Comparison of ENCODE assay signal across 2 cellular contexts in the genomic region with DNA sequence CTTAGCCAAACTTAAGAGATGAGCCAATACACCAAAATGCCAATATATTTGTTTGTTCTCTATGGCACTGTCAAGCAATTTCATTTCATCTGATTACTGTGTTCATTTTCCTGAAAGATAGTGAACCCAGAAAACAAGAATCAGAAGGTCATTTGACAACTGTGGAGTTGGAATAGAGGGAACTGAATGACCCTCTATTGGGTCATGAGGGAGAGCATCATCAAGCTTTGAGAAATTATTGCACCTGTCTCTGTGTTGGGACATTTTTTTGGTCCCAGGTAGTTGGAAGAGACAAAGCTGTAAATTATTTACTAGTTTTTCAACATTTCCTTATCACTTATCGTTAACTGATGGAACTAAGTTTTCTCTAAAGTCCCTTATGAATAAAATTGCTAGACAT.
A peak's percentile ranks its signal among the peaks of the same experiment; 100 is the strongest.
TF ChIP-seq lines count a peak whose summit lies in the region.

No MANE protein-coding gene starts in this region.

TF ChIP-seq in liver, 16 proteins besides CTCF, POLR2A, EP300 and RAD21 (continued from another document):
- TF ChIP-seq GABPA (IDR thresholded peaks at IDR 0.05 in 1 of 2, conservative IDR thresholded peaks at IDR 0.05 in 1 of 2) (peak in 1 of 2 donors; percentile 16), EGR1 (IDR thresholded peaks at IDR 0.05; ENCODE audit: low read depth in 2 of 2) (no peak), FOXA2 (IDR thresholded peaks at IDR 0.05) (peak; percentile 44), TAF1 (conservative IDR thresholded peaks at IDR 0.05) (no peak), RXRA (IDR thresholded peaks at IDR 0.05) (peak; percentile 84 to 89), HNF4G (IDR thresholded peaks at IDR 0.05) (peak; percentile 39), YY1 (IDR thresholded peaks at IDR 0.05) (peak; percentile 48), JUND (IDR thresholded peaks at IDR 0.05) (peak in 1 of 2 donors; percentile 48), SP1 (IDR thresholded peaks at IDR 0.05) (peak; percentile 52)
- TF ChIP-seq, protein P1, sequence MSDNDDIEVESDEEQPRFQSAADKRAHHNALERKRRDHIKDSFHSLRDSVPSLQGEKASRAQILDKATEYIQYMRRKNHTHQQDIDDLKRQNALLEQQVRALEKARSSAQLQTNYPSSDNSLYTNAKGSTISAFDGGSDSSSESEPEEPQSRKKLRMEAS (IDR thresholded peaks at IDR 0.05): peak; percentile 64
- TF ChIP-seq, protein P2, sequence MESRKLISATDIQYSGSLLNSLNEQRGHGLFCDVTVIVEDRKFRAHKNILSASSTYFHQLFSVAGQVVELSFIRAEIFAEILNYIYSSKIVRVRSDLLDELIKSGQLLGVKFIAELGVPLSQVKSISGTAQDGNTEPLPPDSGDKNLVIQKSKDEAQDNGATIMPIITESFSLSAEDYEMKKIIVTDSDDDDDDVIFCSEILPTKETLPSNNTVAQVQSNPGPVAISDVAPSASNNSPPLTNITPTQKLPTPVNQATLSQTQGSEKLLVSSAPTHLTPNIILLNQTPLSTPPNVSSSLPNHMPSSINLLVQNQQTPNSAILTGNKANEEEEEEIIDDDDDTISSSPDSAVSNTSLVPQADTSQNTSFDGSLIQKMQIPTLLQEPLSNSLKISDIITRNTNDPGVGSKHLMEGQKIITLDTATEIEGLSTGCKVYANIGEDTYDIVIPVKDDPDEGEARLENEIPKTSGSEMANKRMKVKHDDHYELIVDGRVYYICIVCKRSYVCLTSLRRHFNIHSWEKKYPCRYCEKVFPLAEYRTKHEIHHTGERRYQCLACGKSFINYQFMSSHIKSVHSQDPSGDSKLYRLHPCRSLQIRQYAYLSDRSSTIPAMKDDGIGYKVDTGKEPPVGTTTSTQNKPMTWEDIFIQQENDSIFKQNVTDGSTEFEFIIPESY (IDR thresholded peaks at IDR 0.05): peak; percentile 51
- TF ChIP-seq, protein P3, sequence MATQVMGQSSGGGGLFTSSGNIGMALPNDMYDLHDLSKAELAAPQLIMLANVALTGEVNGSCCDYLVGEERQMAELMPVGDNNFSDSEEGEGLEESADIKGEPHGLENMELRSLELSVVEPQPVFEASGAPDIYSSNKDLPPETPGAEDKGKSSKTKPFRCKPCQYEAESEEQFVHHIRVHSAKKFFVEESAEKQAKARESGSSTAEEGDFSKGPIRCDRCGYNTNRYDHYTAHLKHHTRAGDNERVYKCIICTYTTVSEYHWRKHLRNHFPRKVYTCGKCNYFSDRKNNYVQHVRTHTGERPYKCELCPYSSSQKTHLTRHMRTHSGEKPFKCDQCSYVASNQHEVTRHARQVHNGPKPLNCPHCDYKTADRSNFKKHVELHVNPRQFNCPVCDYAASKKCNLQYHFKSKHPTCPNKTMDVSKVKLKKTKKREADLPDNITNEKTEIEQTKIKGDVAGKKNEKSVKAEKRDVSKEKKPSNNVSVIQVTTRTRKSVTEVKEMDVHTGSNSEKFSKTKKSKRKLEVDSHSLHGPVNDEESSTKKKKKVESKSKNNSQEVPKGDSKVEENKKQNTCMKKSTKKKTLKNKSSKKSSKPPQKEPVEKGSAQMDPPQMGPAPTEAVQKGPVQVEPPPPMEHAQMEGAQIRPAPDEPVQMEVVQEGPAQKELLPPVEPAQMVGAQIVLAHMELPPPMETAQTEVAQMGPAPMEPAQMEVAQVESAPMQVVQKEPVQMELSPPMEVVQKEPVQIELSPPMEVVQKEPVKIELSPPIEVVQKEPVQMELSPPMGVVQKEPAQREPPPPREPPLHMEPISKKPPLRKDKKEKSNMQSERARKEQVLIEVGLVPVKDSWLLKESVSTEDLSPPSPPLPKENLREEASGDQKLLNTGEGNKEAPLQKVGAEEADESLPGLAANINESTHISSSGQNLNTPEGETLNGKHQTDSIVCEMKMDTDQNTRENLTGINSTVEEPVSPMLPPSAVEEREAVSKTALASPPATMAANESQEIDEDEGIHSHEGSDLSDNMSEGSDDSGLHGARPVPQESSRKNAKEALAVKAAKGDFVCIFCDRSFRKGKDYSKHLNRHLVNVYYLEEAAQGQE (IDR thresholded peaks at IDR 0.05): peak; percentile 57

TF ChIP-seq in HepG2, 621 proteins besides CTCF, POLR2A, EP300 and RAD21:
- TF ChIP-seq, protein P4, sequence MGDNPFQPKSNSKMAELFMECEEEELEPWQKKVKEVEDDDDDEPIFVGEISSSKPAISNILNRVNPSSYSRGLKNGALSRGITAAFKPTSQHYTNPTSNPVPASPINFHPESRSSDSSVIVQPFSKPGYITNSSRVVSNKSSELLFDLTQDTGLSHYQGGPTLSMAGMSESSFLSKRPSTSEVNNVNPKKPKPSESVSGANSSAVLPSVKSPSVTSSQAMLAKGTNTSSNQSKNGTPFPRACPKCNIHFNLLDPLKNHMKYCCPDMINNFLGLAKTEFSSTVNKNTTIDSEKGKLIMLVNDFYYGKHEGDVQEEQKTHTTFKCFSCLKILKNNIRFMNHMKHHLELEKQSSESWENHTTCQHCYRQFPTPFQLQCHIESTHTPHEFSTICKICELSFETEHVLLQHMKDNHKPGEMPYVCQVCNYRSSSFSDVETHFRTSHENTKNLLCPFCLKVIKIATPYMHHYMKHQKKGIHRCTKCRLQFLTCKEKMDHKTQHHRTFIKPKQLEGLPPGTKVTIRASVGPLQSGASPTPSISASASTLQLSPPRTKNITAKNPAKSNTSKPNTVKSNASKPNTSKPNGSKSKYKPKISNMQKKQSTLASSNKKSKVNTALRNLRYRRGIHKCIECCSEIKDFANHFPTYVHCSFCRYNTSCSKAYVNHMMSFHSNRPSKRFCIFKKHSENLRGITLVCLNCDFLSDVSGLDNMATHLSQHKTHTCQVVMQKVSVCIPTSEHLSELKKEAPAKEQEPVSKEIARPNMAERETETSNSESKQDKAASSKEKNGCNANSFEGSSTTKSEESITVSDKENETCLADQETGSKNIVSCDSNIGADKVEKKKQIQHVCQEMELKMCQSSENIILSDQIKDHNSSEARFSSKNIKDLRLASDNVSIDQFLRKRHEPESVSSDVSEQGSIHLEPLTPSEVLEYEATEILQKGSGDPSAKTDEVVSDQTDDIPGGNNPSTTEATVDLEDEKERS (CRISPR knock-in tag; IDR thresholded peaks at IDR 0.05): no peak
- TF ChIP-seq BRD4 (CRISPR knock-in tag; IDR thresholded peaks at IDR 0.05) (no peak), FOXA1 (IDR thresholded peaks at IDR 0.05) (no peak), FOXA1 (CRISPR knock-in tag; IDR thresholded peaks at IDR 0.05) (no peak), ADNP (CRISPR knock-in tag; IDR thresholded peaks at IDR 0.05) (no peak), ZNF17 (CRISPR knock-in tag; IDR thresholded peaks at IDR 0.05) (no peak), ZNF296 (CRISPR knock-in tag; conservative IDR thresholded peaks at IDR 0.05) (no peak), FOXO1 (CRISPR knock-in tag; IDR thresholded peaks at IDR 0.05) (no peak), ZBTB20 (CRISPR knock-in tag; IDR thresholded peaks at IDR 0.05; ENCODE audit: borderline replicate concordance, low read depth) (no peak), TOPORS (CRISPR knock-in tag; IDR thresholded peaks at IDR 0.05) (no peak), ZSCAN29 (CRISPR knock-in tag; conservative IDR thresholded peaks at IDR 0.05) (no peak), MTF2 (CRISPR knock-in tag; IDR thresholded peaks at IDR 0.05; ENCODE audit: borderline replicate concordance) (no peak), IKZF1 (IDR thresholded peaks at IDR 0.05) (no peak), SMAD1 (CRISPR knock-in tag; IDR thresholded peaks at IDR 0.05; ENCODE audit: borderline replicate concordance, low read depth) (no peak)
- TF ChIP-seq, protein P5, sequence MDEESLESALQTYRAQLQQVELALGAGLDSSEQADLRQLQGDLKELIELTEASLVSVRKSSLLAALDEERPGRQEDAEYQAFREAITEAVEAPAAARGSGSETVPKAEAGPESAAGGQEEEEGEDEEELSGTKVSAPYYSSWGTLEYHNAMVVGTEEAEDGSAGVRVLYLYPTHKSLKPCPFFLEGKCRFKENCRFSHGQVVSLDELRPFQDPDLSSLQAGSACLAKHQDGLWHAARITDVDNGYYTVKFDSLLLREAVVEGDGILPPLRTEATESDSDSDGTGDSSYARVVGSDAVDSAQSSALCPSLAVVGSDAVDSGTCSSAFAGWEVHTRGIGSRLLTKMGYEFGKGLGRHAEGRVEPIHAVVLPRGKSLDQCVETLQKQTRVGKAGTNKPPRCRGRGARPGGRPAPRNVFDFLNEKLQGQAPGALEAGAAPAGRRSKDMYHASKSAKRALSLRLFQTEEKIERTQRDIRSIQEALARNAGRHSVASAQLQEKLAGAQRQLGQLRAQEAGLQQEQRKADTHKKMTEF (CRISPR knock-in tag; IDR thresholded peaks at IDR 0.05): no peak
- TF ChIP-seq, protein P6, sequence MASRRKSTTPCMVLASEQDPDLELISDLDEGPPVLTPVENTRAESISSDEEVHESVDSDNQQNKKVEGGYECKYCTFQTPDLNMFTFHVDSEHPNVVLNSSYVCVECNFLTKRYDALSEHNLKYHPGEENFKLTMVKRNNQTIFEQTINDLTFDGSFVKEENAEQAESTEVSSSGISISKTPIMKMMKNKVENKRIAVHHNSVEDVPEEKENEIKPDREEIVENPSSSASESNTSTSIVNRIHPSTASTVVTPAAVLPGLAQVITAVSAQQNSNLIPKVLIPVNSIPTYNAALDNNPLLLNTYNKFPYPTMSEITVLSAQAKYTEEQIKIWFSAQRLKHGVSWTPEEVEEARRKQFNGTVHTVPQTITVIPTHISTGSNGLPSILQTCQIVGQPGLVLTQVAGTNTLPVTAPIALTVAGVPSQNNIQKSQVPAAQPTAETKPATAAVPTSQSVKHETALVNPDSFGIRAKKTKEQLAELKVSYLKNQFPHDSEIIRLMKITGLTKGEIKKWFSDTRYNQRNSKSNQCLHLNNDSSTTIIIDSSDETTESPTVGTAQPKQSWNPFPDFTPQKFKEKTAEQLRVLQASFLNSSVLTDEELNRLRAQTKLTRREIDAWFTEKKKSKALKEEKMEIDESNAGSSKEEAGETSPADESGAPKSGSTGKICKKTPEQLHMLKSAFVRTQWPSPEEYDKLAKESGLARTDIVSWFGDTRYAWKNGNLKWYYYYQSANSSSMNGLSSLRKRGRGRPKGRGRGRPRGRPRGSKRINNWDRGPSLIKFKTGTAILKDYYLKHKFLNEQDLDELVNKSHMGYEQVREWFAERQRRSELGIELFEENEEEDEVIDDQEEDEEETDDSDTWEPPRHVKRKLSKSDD (CRISPR knock-in tag; IDR thresholded peaks at IDR 0.05; ENCODE audit: low read depth): no peak
- TF ChIP-seq, protein P7, sequence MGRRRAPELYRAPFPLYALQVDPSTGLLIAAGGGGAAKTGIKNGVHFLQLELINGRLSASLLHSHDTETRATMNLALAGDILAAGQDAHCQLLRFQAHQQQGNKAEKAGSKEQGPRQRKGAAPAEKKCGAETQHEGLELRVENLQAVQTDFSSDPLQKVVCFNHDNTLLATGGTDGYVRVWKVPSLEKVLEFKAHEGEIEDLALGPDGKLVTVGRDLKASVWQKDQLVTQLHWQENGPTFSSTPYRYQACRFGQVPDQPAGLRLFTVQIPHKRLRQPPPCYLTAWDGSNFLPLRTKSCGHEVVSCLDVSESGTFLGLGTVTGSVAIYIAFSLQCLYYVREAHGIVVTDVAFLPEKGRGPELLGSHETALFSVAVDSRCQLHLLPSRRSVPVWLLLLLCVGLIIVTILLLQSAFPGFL (CRISPR knock-in tag; IDR thresholded peaks at IDR 0.05): no peak
- TF ChIP-seq, protein P8, sequence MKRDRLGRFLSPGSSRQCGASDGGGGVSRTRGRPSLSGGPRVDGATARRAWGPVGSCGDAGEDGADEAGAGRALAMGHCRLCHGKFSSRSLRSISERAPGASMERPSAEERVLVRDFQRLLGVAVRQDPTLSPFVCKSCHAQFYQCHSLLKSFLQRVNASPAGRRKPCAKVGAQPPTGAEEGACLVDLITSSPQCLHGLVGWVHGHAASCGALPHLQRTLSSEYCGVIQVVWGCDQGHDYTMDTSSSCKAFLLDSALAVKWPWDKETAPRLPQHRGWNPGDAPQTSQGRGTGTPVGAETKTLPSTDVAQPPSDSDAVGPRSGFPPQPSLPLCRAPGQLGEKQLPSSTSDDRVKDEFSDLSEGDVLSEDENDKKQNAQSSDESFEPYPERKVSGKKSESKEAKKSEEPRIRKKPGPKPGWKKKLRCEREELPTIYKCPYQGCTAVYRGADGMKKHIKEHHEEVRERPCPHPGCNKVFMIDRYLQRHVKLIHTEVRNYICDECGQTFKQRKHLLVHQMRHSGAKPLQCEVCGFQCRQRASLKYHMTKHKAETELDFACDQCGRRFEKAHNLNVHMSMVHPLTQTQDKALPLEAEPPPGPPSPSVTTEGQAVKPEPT (CRISPR knock-in tag; IDR thresholded peaks at IDR 0.05; ENCODE audit: low read depth): no peak
TF ChIP-seq in HepG2: peak in this region for 0.
